ENCODE assay signal across 8 cellular contexts in genomic region chr5:172453206-172453985, GRCh38. TPM values are rescaled to one million over a fixed set of nuclear protein-coding genes. Genes with fewer than 3 reads are reported as not detected.
A peak's percentile ranks its signal among the peaks of the same experiment; 100 is the strongest.
DNase-seq lines count a peak whose midpoint lies in the region; ATAC-seq lines count a peak whose summit lies in the region.

No MANE protein-coding gene starts in this region.

- no peak for DNase-seq in activated CD4-positive, alpha-beta T cell treated with anti-CD3 and anti-CD28 coated beads, Interleukin-2, amount 10 ng/mL, durations not matched to agents 7 days and 5 days
- no peak for DNase-seq in activated CD4-positive, alpha-beta T cell treated with anti-CD3 and anti-CD28 coated beads for 1 hour
- peak; percentile 84 for DNase-seq in SK-N-DZ (ENCODE audit: low spot score)
- DNase-seq in epithelial cell of prostate (ENCODE audit: low read depth, low spot score): no peak
- DNase-seq in MV-4-11 (lab: John Stamatoyannopoulos, UW): no peak
- DNase-seq in stimulated activated CD4-positive, alpha-beta T cell treated with anti-CD3 and anti-CD28 coated beads, Interleukin-4, amount 100 ng/mL, for 1 hour: no peak

- CTCF ChIA-PET in activated CD4-positive, alpha-beta T cell treated with anti-CD3 and anti-CD28 coated beads, Interleukin-2, amount 10 ng/mL, durations not matched to agents 7 days and 5 days (lab: Charles Lee): interaction anchor here (1.2 to 2.0 kb wide), 3 partner anchors 7 to 242 kb away, joined by 3 to 15 read pairs (median 9); no protein-coding TSS in a partner anchor

- H3K9me3 Mint-ChIP-seq in activated CD4-positive, alpha-beta T cell treated with anti-CD3 and anti-CD28 coated beads, Interleukin-2, amount 10 ng/mL, durations not matched to agents 7 days and 5 days: no peaks in the 10 kb centered on the region

- peaks cover 12% of the 10 kb centered on the region for H3K4me1 Mint-ChIP-seq in activated CD4-positive, alpha-beta T cell treated with anti-CD3 and anti-CD28 coated beads, Interleukin-2, amount 10 ng/mL, durations not matched to agents 7 days and 5 days

- H3K36me3 Mint-ChIP-seq in activated CD4-positive, alpha-beta T cell treated with anti-CD3 and anti-CD28 coated beads, Interleukin-2, amount 10 ng/mL, durations not matched to agents 7 days and 5 days (ENCODE audit: low read depth): no peaks in the 10 kb centered on the region

- H3K27me3 ChIP-seq in muscle layer of duodenum (ENCODE audit: low read depth, low read length): no peaks in the 10 kb centered on the region

- H3K36me3 ChIP-seq in muscle layer of duodenum (ENCODE audit: control insufficient read depth in 1 of 2, insufficient read depth in 2 of 2, low read length in 2 of 2): no peaks in the 10 kb centered on the region

- H3K4me3 ChIP-seq in muscle layer of duodenum (ENCODE audit: low read depth in 1 of 2, low read length in 2 of 2): peak overlapping the region; percentile 80

- H3K27ac ChIP-seq in epithelial cell of prostate (peak overlapping the region; percentile 80), muscle layer of duodenum (ENCODE audit: low read length) (peak overlapping the region; percentile 73)

- H3K27me3 Mint-ChIP-seq in activated CD4-positive, alpha-beta T cell treated with anti-CD3 and anti-CD28 coated beads, Interleukin-2, amount 10 ng/mL, durations not matched to agents 7 days and 5 days: peaks cover 41% of the 10 kb centered on the region

- H3K4me3 Mint-ChIP-seq in activated CD4-positive, alpha-beta T cell treated with anti-CD3 and anti-CD28 coated beads, Interleukin-2, amount 10 ng/mL, durations not matched to agents 7 days and 5 days: peak overlapping the region; percentile 65

- no peak for ATAC-seq in GM18517 (IDR thresholded peaks at IDR 0.05; ENCODE audit: unreplicated experiment)

- H3K27ac Mint-ChIP-seq in activated CD4-positive, alpha-beta T cell treated with anti-CD3 and anti-CD28 coated beads, Interleukin-2, amount 10 ng/mL, durations not matched to agents 7 days and 5 days: no peak overlapping the region

- POLR2A ChIA-PET in activated CD4-positive, alpha-beta T cell treated with anti-CD3 and anti-CD28 coated beads, Interleukin-2, amount 10 ng/mL, durations not matched to agents 7 days and 5 days (lab: Charles Lee): no interaction called here

- peaks cover 9 to 38% of the 10 kb centered on the region in 2 donors for H3K4me1 ChIP-seq in muscle layer of duodenum (ENCODE audit: control insufficient read depth in 1 of 2, insufficient read depth in 2 of 2, low read length in 2 of 2)

- H3K9me3 ChIP-seq in muscle layer of duodenum (ENCODE audit: control insufficient read depth in 1 of 2, low read length in 2 of 2): no peaks in the 10 kb centered on the region

RNA-seq across cellular contexts. Expression of gene SH3PXD2B, which starts 0.9 kb away (rescaled TPM):
- total RNA-seq in activated CD4-positive, alpha-beta T cell treated with anti-CD3 and anti-CD28 coated beads, Interleukin-2, amount 10 ng/mL, durations not matched to agents 7 days and 5 days: under 1 TPM; 0.33 to 0.35 TPM
- 16.6 and 21.8 TPM in 2 replicates for polyA plus RNA-seq in SK-N-DZ (2014; cell fraction: cytosol; rRNA removed)
- 8.4 and 12.8 TPM in 2 replicates for polyA plus RNA-seq in SK-N-DZ (2014; cell fraction: nucleus; rRNA removed)
